Comparison of ENCODE assay signal across 9 cellular contexts in the genomic region with DNA sequence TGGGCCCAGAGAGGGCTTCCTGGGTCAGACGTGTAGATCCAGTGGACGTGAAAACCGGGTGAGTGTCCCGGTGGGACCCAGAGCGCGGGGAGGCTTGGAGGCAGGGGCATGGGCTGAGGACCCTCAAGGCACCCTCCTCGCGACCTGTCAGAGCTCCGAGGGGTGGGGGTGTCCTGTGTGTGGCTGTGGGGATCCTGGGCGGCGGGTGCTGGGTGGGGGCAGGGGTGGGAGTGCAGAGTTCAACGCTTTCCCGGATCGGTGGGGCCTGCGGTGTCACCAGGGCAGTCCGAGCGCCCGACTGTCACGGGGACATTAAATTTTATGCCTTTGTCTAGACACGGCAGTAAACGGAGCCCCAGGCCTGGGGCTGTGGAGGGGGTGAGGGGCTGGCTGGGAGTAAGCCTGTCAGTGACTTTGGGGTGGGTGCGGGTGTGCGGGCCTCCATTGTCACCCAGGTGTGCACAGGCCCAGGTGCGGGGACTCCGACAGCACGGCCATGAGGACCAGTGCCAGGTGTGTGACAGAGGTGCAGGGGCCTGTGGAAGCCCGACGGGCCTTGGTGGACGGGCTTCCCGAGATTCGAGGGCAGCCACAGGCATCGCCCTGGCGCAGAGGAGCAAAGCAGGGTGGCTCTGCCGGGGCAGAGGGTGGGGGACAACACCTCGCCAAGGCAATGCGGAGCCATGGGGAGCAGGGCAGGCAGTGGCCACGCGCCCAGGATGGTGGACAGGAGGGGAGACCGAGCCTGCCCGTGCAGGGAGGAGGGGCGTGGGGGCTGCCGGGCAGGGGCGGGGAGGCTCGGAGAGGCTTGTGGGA. TPM values are rescaled to one million over a fixed set of nuclear protein-coding genes. Genes with fewer than 3 reads are reported as not detected.
A peak's percentile ranks its signal among the peaks of the same experiment; 100 is the strongest.
DNase-seq lines count a peak whose midpoint lies in the region; ATAC-seq, FAIRE-seq and TF ChIP-seq lines count a peak whose summit lies in the region.
"Had no signal": no experiment of that assay in that cellular context is flagged by ENCODE, and none has a peak within 500 bp of the region (broad histone marks: within the 10 kb centered on the region; RNA-seq: fewer than 3 reads in every experiment).

No MANE protein-coding gene starts in this region.

- DNase-seq in HTR-8/SVneo (ENCODE audit: insufficient read length, low spot score) (no peak), stomach (no peak), amniotic stem cell (lab: John Stamatoyannopoulos, UW) (no peak), D721Med (ENCODE audit: insufficient read length, low spot score) (no peak)
- no peak for DNase-seq in activated T-helper 2 cell treated with anti-CD3 and anti-CD28 coated beads, Interferon-gamma antibody, Interleukin-2, Interleukin-4, amounts not matched to agents 10 μg/mL and 5 μg/mL and 100 μg/mL, durations not matched to agents 14 hours and 24 hours and 36 hours (ENCODE audit: low spot score)
- no peak for DNase-seq in stimulated activated CD8-positive, alpha-beta memory T cell treated with anti-CD3 and anti-CD28 coated beads, Interleukin-4, amount 100 ng/mL, for 48 hours

- H3K9me3 Mint-ChIP-seq in activated T-helper 2 cell treated with anti-CD3 and anti-CD28 coated beads, Interferon-gamma antibody, Interleukin-2, Interleukin-4, amounts not matched to agents 10 μg/mL and 5 μg/mL and 100 μg/mL, durations not matched to agents 14 hours and 24 hours and 36 hours: no peaks in the 10 kb centered on the region

- no peaks in the 10 kb centered on the region for H3K36me3 Mint-ChIP-seq in activated T-helper 2 cell treated with anti-CD3 and anti-CD28 coated beads, Interferon-gamma antibody, Interleukin-2, Interleukin-4, amounts not matched to agents 10 μg/mL and 5 μg/mL and 100 μg/mL, durations not matched to agents 14 hours and 24 hours and 36 hours (ENCODE audit: low read depth)

- H3K9me3 ChIP-seq in iPS-18c (ENCODE audit: control insufficient read depth, insufficient read depth, low read length): peaks cover 2% of the 10 kb centered on the region
- H3K9me3 ChIP-seq in stomach: no peaks in the 10 kb centered on the region
- H3K9me3 ChIP-seq: neutrophil had no signal

- peaks cover 37 to 46% (median 43%) of the 10 kb centered on the region in 4 donors for H3K4me1 ChIP-seq in stomach

- peaks cover 25% of the 10 kb centered on the region for H3K27me3 Mint-ChIP-seq in activated T-helper 2 cell treated with anti-CD3 and anti-CD28 coated beads, Interferon-gamma antibody, Interleukin-2, Interleukin-4, amounts not matched to agents 10 μg/mL and 5 μg/mL and 100 μg/mL, durations not matched to agents 14 hours and 24 hours and 36 hours (ENCODE audit: low read depth)

- TF ChIP-seq EP300 in stomach (IDR thresholded peaks at IDR 0.05): no peak

- 26 to 38% (median 32%) methylated on average over 30 to 44 of the region's 44 CpGs for WGBS in stomach, 5 donors

- no peak for TF ChIP-seq POLR2A in stomach (IDR thresholded peaks at IDR 0.05)

- no peak for ATAC-seq in GM18511 (IDR thresholded peaks at IDR 0.05; ENCODE audit: unreplicated experiment)

- TF ChIP-seq CTCF in stomach (IDR thresholded peaks at IDR 0.05) (no peak), D721Med (IDR thresholded peaks at IDR 0.05; ENCODE audit: insufficient read depth, missing control alignments) (no peak)

- intact Hi-C loops in activated T-helper 2 cell treated with anti-CD3 and anti-CD28 coated beads, Interferon-gamma antibody, Interleukin-2, Interleukin-4, amounts not matched to agents 10 μg/mL and 5 μg/mL and 100 μg/mL, durations not matched to agents 14 hours and 24 hours and 36 hours (cut with micrococcal nuclease): loop anchor here (2.0 kb wide), 3 partner anchors 37 to 157 kb away; a partner anchor contains a TSS
- intact Hi-C loops in stomach (cut with DNase I; ENCODE audit: low total_unique reads): no loop called here

- H3K4me1 Mint-ChIP-seq in activated T-helper 2 cell treated with anti-CD3 and anti-CD28 coated beads, Interferon-gamma antibody, Interleukin-2, Interleukin-4, amounts not matched to agents 10 μg/mL and 5 μg/mL and 100 μg/mL, durations not matched to agents 14 hours and 24 hours and 36 hours (ENCODE audit: low read depth): peaks cover 2% of the 10 kb centered on the region

- H3K27ac ChIP-seq in stomach: peak overlapping the region in 4 of 5 donors; percentile 59 to 71 (median 70)
- H3K27ac ChIP-seq: neutrophil had no signal

- H3K36me3 ChIP-seq in stomach: no peaks in the 10 kb centered on the region
- H3K36me3 ChIP-seq: neutrophil had no signal

- H3K4me3 ChIP-seq in iPS-18c (ENCODE audit: insufficient read depth, low read depth, low read length) (peak overlapping the region; percentile 43), stomach (peak overlapping the region; percentile 56 to 74 (median 66))

- H3K27me3 ChIP-seq in stomach: peaks cover 4 to 64% (median 32%) of the 10 kb centered on the region in 3 donors

- H3K4me3 Mint-ChIP-seq in activated T-helper 2 cell treated with anti-CD3 and anti-CD28 coated beads, Interferon-gamma antibody, Interleukin-2, Interleukin-4, amounts not matched to agents 10 μg/mL and 5 μg/mL and 100 μg/mL, durations not matched to agents 14 hours and 24 hours and 36 hours (ENCODE audit: low read depth): peak overlapping the region; percentile 71

- FAIRE-seq in HTR-8/SVneo (lab: Jason Lieb, UNC) (peak; percentile 65), D721Med (lab: Jason Lieb, UNC) (no peak)

- peak overlapping the region; percentile 38 for H3K27ac Mint-ChIP-seq in activated T-helper 2 cell treated with anti-CD3 and anti-CD28 coated beads, Interferon-gamma antibody, Interleukin-2, Interleukin-4, amounts not matched to agents 10 μg/mL and 5 μg/mL and 100 μg/mL, durations not matched to agents 14 hours and 24 hours and 36 hours

RNA-seq across cellular contexts. Expression of a gene that starts 1.2 kb away (rescaled TPM):
- 8.2 and 9.6 TPM in 2 replicates for total RNA-seq in activated T-helper 2 cell treated with anti-CD3 and anti-CD28 coated beads, Interferon-gamma antibody, Interleukin-2, Interleukin-4, amounts not matched to agents 10 μg/mL and 5 μg/mL and 100 μg/mL, durations not matched to agents 14 hours and 24 hours and 36 hours
- total RNA-seq in stomach: 1 to 10 TPM in 4 of 5 donors, not detected in 1; 1.3 to 8.2 (median 2.1) TPM
- polyA plus RNA-seq in stomach: 1 to 10 TPM in 2 of 3 donors, under 1 TPM in 1; 0.93 to 4.2 (median 1.2) TPM

RNA-seq across cellular contexts. Expression of a gene that starts 36.5 kb away (rescaled TPM):
- 38.2 and 42.6 TPM in 2 replicates for total RNA-seq in activated T-helper 2 cell treated with anti-CD3 and anti-CD28 coated beads, Interferon-gamma antibody, Interleukin-2, Interleukin-4, amounts not matched to agents 10 μg/mL and 5 μg/mL and 100 μg/mL, durations not matched to agents 14 hours and 24 hours and 36 hours
- total RNA-seq in stomach: 100 to 1,000 TPM in 1 of 5 donors, 10 to 100 TPM in 2, 1 to 10 TPM in 2; 3.0 to 167 (median 44.9) TPM
- 10 to 100 TPM; 13.8 to 18.8 (median 17.1) TPM for polyA plus RNA-seq in stomach

RNA-seq across cellular contexts. Expression of a gene that starts 40.9 kb away (rescaled TPM):
- 156 and 185 TPM in 2 replicates for total RNA-seq in activated T-helper 2 cell treated with anti-CD3 and anti-CD28 coated beads, Interferon-gamma antibody, Interleukin-2, Interleukin-4, amounts not matched to agents 10 μg/mL and 5 μg/mL and 100 μg/mL, durations not matched to agents 14 hours and 24 hours and 36 hours
- 10 to 100 TPM in 3 of 5 donors, 1 to 10 TPM in 1, not detected in 1; 3.5 to 95.0 (median 23.9) TPM for total RNA-seq in stomach
- 100 to 1,000 TPM in 1 of 3 donors, 10 to 100 TPM in 2; 60.1 to 149 (median 99.0) TPM for polyA plus RNA-seq in stomach

RNA-seq across cellular contexts. Expression of a gene that starts 53.0 kb away (rescaled TPM):
- 0.16 and 0.55 TPM in 2 replicates for total RNA-seq in activated T-helper 2 cell treated with anti-CD3 and anti-CD28 coated beads, Interferon-gamma antibody, Interleukin-2, Interleukin-4, amounts not matched to agents 10 μg/mL and 5 μg/mL and 100 μg/mL, durations not matched to agents 14 hours and 24 hours and 36 hours
- total RNA-seq in stomach: 100 to 1,000 TPM in 1 of 5 donors, 10 to 100 TPM in 4; 36.0 to 135 (median 72.7) TPM
- polyA plus RNA-seq in stomach: 100 to 1,000 TPM in 1 of 3 donors, 10 to 100 TPM in 2; 68.5 to 127 (median 94.7) TPM
